Comparison of ENCODE assay signal across 22 cellular contexts in the genomic region with DNA sequence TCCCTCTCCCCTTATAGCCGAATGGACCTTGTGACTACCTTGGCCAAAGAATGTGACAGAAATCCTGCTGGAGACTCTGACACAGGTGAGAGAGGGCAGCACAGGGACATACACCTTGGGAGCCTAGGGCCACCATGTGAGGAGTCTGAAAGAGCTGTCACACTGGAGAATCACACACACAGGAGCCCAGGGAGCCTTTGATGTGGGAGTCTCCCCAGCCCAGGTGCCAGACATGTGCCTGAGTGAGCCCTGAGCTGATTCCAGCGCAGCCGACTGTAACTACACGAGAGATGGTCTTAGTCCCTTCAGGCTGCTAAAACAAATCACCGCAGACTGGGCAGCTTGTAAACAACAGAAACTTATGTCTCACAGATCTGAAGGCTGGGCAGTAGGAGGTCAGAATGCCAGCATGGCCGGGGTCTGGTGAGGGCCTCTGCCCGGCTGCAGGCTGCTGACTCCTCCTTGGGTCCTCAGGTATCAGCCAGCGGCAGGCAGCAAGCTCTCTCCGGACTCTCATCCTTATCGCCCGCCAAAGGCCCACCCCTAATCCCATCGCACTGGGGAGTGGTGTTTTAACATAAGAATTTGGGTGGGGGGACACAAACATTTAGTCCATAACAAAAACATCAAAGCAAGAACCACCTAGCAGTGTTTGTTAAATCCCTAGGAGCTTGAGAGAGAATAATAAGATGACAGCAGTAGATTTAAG.
"Had no signal": no experiment of that assay in that cellular context is flagged by ENCODE, and none has a peak within 500 bp of the region (broad histone marks: within the 10 kb centered on the region; RNA-seq: fewer than 3 reads in every experiment).

No MANE protein-coding gene starts in this region.

- ATAC-seq: activated CD4-positive, CD25-positive, alpha-beta regulatory T cell treated with anti-CD3 and anti-CD28 coated beads, Interleukin-2, amount 50 U/mL, for 24 hours; activated CD8-positive, alpha-beta T cell treated with anti-CD3 and anti-CD28 coated beads, Interleukin-2, amount 10 ng/mL, durations not matched to agents 7 days and 5 days; activated T-cell treated with anti-CD3 and anti-CD28 coated beads, Interleukin-2, amount 50 U/mL, for 4 hours; esophagus mucosa; heart right ventricle; left colon had no signal

- DNase-seq: activated CD4-positive, alpha-beta T cell treated with anti-CD3 and anti-CD28 coated beads, Interleukin-2, amount 10 ng/mL, durations not matched to agents 7 days and 5 days; activated CD8-positive, alpha-beta T cell treated with anti-CD3 and anti-CD28 coated beads, Interleukin-2, amount 10 ng/mL, durations not matched to agents 7 days and 5 days; activated effector memory CD4-positive, alpha-beta T cell treated with Interleukin-2 at 50 U/mL for 16 hours; activated T-cell treated with anti-CD3 and anti-CD28 coated beads, Interleukin-2, amount 50 U/mL, for 4 hours; cerebellar nuclear complex; effector CD4-positive, alpha-beta T cell; heart right ventricle; islet precursor cell; left colon; midbrain; nephron progenitor cell; retina; stimulated activated CD8-positive, alpha-beta memory T cell treated with anti-CD3 and anti-CD28 coated beads, Interleukin-4, amount 100 ng/mL, for 48 hours; transverse colon; uterus had no signal

- H3K9me3 Mint-ChIP-seq: activated CD4-positive, alpha-beta T cell treated with anti-CD3 and anti-CD28 coated beads, Interleukin-2, amount 10 ng/mL, durations not matched to agents 7 days and 5 days; activated naive CD4-positive, alpha-beta T cell treated with anti-CD3 and anti-CD28 coated beads, Interleukin-2, amount 50 U/mL, for 24 hours; activated T-cell treated with anti-CD3 and anti-CD28 coated beads, Interleukin-2, amount 50 U/mL, for 4 hours; stimulated activated naive CD8-positive, alpha-beta T cell treated with anti-CD3 and anti-CD28 coated beads, Interleukin-15, Interleukin-2, amounts not matched to agents 100 ng/mL and 50 ng/mL, for 24 hours; T-helper 1 cell treated with Interleukin-12 subunit alpha and Interleukin-12 subunit beta and Interleukin-4 antibody, amounts not matched to agents 30 μg/mL and 1 μg/mL, for 36 hours had no signal

- H3K36me3 ChIP-seq: heart right ventricle, suprapubic skin, transverse colon, uterus had no signal

- H3K9me3 ChIP-seq: heart right ventricle, suprapubic skin, transverse colon, uterus had no signal

- H3K27me3 ChIP-seq: transverse colon, uterus had no signal

- H3K27ac ChIP-seq: heart right ventricle, suprapubic skin, transverse colon, uterus had no signal

- H3K27ac Mint-ChIP-seq: activated CD4-positive, alpha-beta T cell treated with anti-CD3 and anti-CD28 coated beads, Interleukin-2, amount 10 ng/mL, durations not matched to agents 7 days and 5 days; activated CD8-positive, alpha-beta T cell treated with anti-CD3 and anti-CD28 coated beads, Interleukin-2, amount 10 ng/mL, durations not matched to agents 7 days and 5 days; activated naive CD4-positive, alpha-beta T cell treated with anti-CD3 and anti-CD28 coated beads, Interleukin-2, amount 50 U/mL, for 24 hours; nephron progenitor cell; stimulated activated naive CD8-positive, alpha-beta T cell treated with anti-CD3 and anti-CD28 coated beads, Interleukin-15, Interleukin-2, amounts not matched to agents 100 ng/mL and 50 ng/mL, for 24 hours; T-helper 1 cell treated with Interleukin-12 subunit alpha and Interleukin-12 subunit beta and Interleukin-4 antibody, amounts not matched to agents 30 μg/mL and 1 μg/mL, for 36 hours had no signal

- H3K4me1 Mint-ChIP-seq: activated CD4-positive, alpha-beta T cell treated with anti-CD3 and anti-CD28 coated beads, Interleukin-2, amount 10 ng/mL, durations not matched to agents 7 days and 5 days; activated naive CD4-positive, alpha-beta T cell treated with anti-CD3 and anti-CD28 coated beads, Interleukin-2, amount 50 U/mL, for 24 hours had no signal

- H3K4me3 ChIP-seq: heart right ventricle, lung, suprapubic skin, transverse colon, uterus had no signal

- H3K4me1 ChIP-seq: heart right ventricle, suprapubic skin, uterus had no signal

- H3K4me3 Mint-ChIP-seq: activated CD4-positive, alpha-beta T cell treated with anti-CD3 and anti-CD28 coated beads, Interleukin-2, amount 10 ng/mL, durations not matched to agents 7 days and 5 days; activated CD8-positive, alpha-beta T cell treated with anti-CD3 and anti-CD28 coated beads, Interleukin-2, amount 10 ng/mL, durations not matched to agents 7 days and 5 days; activated naive CD4-positive, alpha-beta T cell treated with anti-CD3 and anti-CD28 coated beads, Interleukin-2, amount 50 U/mL, for 24 hours; activated T-cell treated with anti-CD3 and anti-CD28 coated beads, Interleukin-2, amount 50 U/mL, for 4 hours; nephron progenitor cell; stimulated activated naive CD8-positive, alpha-beta T cell treated with anti-CD3 and anti-CD28 coated beads, Interleukin-15, Interleukin-2, amounts not matched to agents 100 ng/mL and 50 ng/mL, for 24 hours; T-helper 1 cell treated with Interleukin-12 subunit alpha and Interleukin-12 subunit beta and Interleukin-4 antibody, amounts not matched to agents 30 μg/mL and 1 μg/mL, for 36 hours had no signal

- H3K36me3 Mint-ChIP-seq: activated naive CD4-positive, alpha-beta T cell treated with anti-CD3 and anti-CD28 coated beads, Interleukin-2, amount 50 U/mL, for 24 hours had no signal
